ENCODE assay signal across 8 cellular contexts in genomic region chr12:132489602-132490239, GRCh38. TPM values are rescaled to one million over a fixed set of nuclear protein-coding genes. Genes with fewer than 3 reads are reported as not detected.
A peak's percentile ranks its signal among the peaks of the same experiment; 100 is the strongest.
DNase-seq lines count a peak whose midpoint lies in the region; ATAC-seq, FAIRE-seq and TF ChIP-seq lines count a peak whose summit lies in the region.

FBRSL1 (plus strand) TSS chr12:132490151.

- POLR2A ChIA-PET in activated naive CD8-positive, alpha-beta T cell treated with anti-CD3 and anti-CD28 coated beads, Interleukin-2, amount 10 ng/mL, durations not matched to agents 7 days and 5 days (lab: Charles Lee), result interaction anchor here (1.0 to 2.1 kb wide), 8 partner anchors 13 to 60 kb away, joined by 3 to 48 read pairs (median 6); no protein-coding TSS in a partner anchor

- H3K4me3 ChIP-seq in GM06990 (replicated peaks; ENCODE audit: low read depth, low read length) (peak within 1 kb of the TSS; percentile 75), pancreas (peak within 1 kb of the TSS; percentile 55 to 76 (median 60)), thymus (ENCODE audit: low read length) (peak within 1 kb of the TSS; percentile 81)

- peak within 1 kb of the TSS; percentile 96 for H3K27ac Mint-ChIP-seq in activated naive CD8-positive, alpha-beta T cell treated with anti-CD3 and anti-CD28 coated beads, Interleukin-2, amount 10 ng/mL, durations not matched to agents 7 days and 5 days

- H3K27ac ChIP-seq in pancreas, result peak within 1 kb of the TSS; percentile 63 to 73 (median 69)
- peak within 1 kb of the TSS; percentile 94 for H3K27ac ChIP-seq in thymus (ENCODE audit: low read depth)

- H3K9me3 Mint-ChIP-seq in activated naive CD8-positive, alpha-beta T cell treated with anti-CD3 and anti-CD28 coated beads, Interleukin-2, amount 10 ng/mL, durations not matched to agents 7 days and 5 days, result no peaks in the 10 kb centered on the region

- no peak for FAIRE-seq in pancreas (lab: Jason Lieb, UNC)

- TF ChIP-seq CTCF in GM06990 (IDR thresholded peaks at IDR 0.05; ENCODE audit: insufficient read depth, low read length, poor library complexity, severe bottlenecking) (no peak), pancreas (IDR thresholded peaks at IDR 0.05) (no peak)

- peak; percentile 56 for ATAC-seq in HG02623 (IDR thresholded peaks at IDR 0.05; ENCODE audit: unreplicated experiment)
- ATAC-seq in activated naive CD8-positive, alpha-beta T cell treated with anti-CD3 and anti-CD28 coated beads, Interleukin-2, amount 10 ng/mL, durations not matched to agents 7 days and 5 days (ENCODE audit: low read depth), result peak; percentile 59
- peak; percentile 87 for ATAC-seq in Right ventricle myocardium superior (ENCODE audit: poor library complexity)
- ATAC-seq in pancreas, result peak; percentile 69 to 79 (median 74)

- WGBS in pancreas, 2 donors, result 1% methylated on average over 29 to 86 of the region's 90 CpGs
- under 1% methylated on average over 87 of the region's 90 CpGs for WGBS in thymus

- intact Hi-C loops in Right ventricle myocardium superior (cut with DNase I) (no loop called here), pancreas (cut with DNase I) (no loop called here)

- peaks cover 6% of the 10 kb centered on the region for H3K36me3 Mint-ChIP-seq in activated naive CD8-positive, alpha-beta T cell treated with anti-CD3 and anti-CD28 coated beads, Interleukin-2, amount 10 ng/mL, durations not matched to agents 7 days and 5 days

- H3K36me3 ChIP-seq in GM06990 (ENCODE audit: control insufficient read depth, insufficient read depth, low read length) (no peaks in the 10 kb centered on the region; the same call in 1 of the 2 replicates), pancreas (no peaks in the 10 kb centered on the region), thymus (ENCODE audit: control insufficient read depth, insufficient read depth) (peaks cover 6% of the 10 kb centered on the region)

- H3K4me1 ChIP-seq in pancreas (peaks cover 16 to 34% (median 16%) of the 10 kb centered on the region in 3 donors), thymus (ENCODE audit: control insufficient read depth, insufficient read depth, low read length) (peaks cover 14% of the 10 kb centered on the region)

- H3K9me3 ChIP-seq in pancreas (no peaks in the 10 kb centered on the region), thymus (ENCODE audit: control insufficient read depth) (no peaks in the 10 kb centered on the region)

- H3K27me3 ChIP-seq in GM06990 (replicated peaks; ENCODE audit: control insufficient read depth, insufficient read depth, low read length) (no peaks in the 10 kb centered on the region; the same call in 1 of the 2 replicates), pancreas (no peaks in the 10 kb centered on the region), thymus (ENCODE audit: control insufficient read depth, insufficient read depth) (no peaks in the 10 kb centered on the region)

- peaks cover 33% of the 10 kb centered on the region for H3K4me1 Mint-ChIP-seq in activated naive CD8-positive, alpha-beta T cell treated with anti-CD3 and anti-CD28 coated beads, Interleukin-2, amount 10 ng/mL, durations not matched to agents 7 days and 5 days

- peak within 1 kb of the TSS; percentile 90 for H3K4me3 Mint-ChIP-seq in activated naive CD8-positive, alpha-beta T cell treated with anti-CD3 and anti-CD28 coated beads, Interleukin-2, amount 10 ng/mL, durations not matched to agents 7 days and 5 days

- DNase-seq in GM06990 (ENCODE audit: extremely low read depth, insufficient read length) (peak; percentile 85), NCI-H1105 treated with DMSO at 0.1 percent for 48 hours (lab: John Stamatoyannopoulos, UW) (peak; percentile 90), SW480 (ENCODE audit: low spot score) (peak; percentile 77), Right ventricle myocardium superior (peak; percentile 96), pancreas (peak; percentile 86 to 97 (median 93))
- DNase-seq in activated naive CD8-positive, alpha-beta T cell treated with anti-CD3 and anti-CD28 coated beads, Interleukin-2, amount 10 ng/mL, durations not matched to agents 7 days and 5 days, result peak; percentile 94

- no peaks in the 10 kb centered on the region for H3K27me3 Mint-ChIP-seq in activated naive CD8-positive, alpha-beta T cell treated with anti-CD3 and anti-CD28 coated beads, Interleukin-2, amount 10 ng/mL, durations not matched to agents 7 days and 5 days

RNA-seq across cellular contexts. Expression of gene FBRSL1, which starts in this region (rescaled TPM):
- total RNA-seq in activated naive CD8-positive, alpha-beta T cell treated with anti-CD3 and anti-CD28 coated beads, Interleukin-2, amount 10 ng/mL, durations not matched to agents 7 days and 5 days, result 10 to 100 TPM; 67.1 to 67.2 TPM
- total RNA-seq in Right ventricle myocardium superior (58.6 TPM), pancreas (10 to 100 TPM; 31.1 to 55.8 (median 43.1) TPM)
- polyA plus RNA-seq in pancreas (10 to 100 TPM; 45.1 to 62.5 TPM), thymus (28.7 TPM)

Comparison
In these comparisons a context has a peak if more than half of its experiments do, and no peak if none do; other contexts are left out.
1. Peak in every context shown above with its lines: DNase-seq, ATAC-seq, H3K4me3 ChIP-seq and H3K27ac ChIP-seq.